In the genomic region with DNA sequence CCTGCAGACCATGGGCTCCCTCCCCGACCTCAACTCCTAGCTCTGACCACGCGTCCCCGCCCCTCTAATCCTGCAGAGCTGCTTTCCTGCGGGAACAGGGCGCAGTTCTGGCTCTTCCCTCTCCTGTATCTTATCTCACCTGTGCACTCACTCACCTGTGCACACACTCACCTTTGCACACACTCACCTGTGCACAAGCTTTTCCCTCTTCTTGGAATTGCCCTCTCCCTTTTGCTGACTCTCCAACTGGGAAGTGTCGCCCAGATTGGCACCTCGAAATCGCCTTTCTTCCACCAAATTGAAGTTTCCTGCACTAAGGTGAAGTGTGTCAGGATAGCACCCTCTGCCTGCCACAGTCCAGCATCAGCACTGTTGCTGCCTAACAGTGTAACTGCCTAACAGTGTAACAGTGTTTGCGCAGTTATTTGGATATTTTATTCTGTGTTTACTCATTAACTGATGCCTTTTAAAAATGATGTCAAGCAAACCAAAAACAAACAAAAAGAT, we compare ENCODE assay signal across 7 cellular contexts. TPM values are rescaled to one million over a fixed set of nuclear protein-coding genes. Genes with fewer than 3 reads are reported as not detected.
DNase-seq lines count a peak whose midpoint lies in the region; ATAC-seq and TF ChIP-seq lines count a peak whose summit lies in the region.

No MANE protein-coding gene starts in this region.

- peaks cover 4 to 13% (median 7%) of the 10 kb centered on the region in 3 donors for H3K4me1 Mint-ChIP-seq in IgD-negative memory B cell
- H3K4me1 Mint-ChIP-seq in central memory CD8-positive, alpha-beta T cell: peaks cover 34% of the 10 kb centered on the region
- H3K4me1 Mint-ChIP-seq in stimulated activated naive CD8-positive, alpha-beta T cell treated with anti-CD3 and anti-CD28 coated beads, Interleukin-15, amount 100 ng/mL, for 72 hours: peaks cover 23% of the 10 kb centered on the region

- H3K9ac ChIP-seq in SK-N-SH: peak overlapping the region; percentile 73; the same call in 1 of the 2 replicates
- H3K9ac ChIP-seq in liver (ENCODE audit: low read depth in 1 of 2, low read length in 2 of 2): peak overlapping the region in 1 of 2 donors; percentile 57

- no peak overlapping the region for H3K27ac ChIP-seq in SK-N-SH (ENCODE audit: low read depth in 2 of 2, low read length in 1 of 2)
- H3K27ac ChIP-seq in liver (ENCODE audit: low read depth in 1 of 2, low read length in 2 of 2): peak overlapping the region; percentile 78 to 86

- DNase-seq in GM03348 (ENCODE audit: low spot score) (peak; percentile 16), SK-N-SH (peak; percentile 60)
- DNase-seq in central memory CD8-positive, alpha-beta T cell (ENCODE audit: low spot score in 2 of 2): no peak
- DNase-seq in stimulated activated naive CD8-positive, alpha-beta T cell treated with anti-CD3 and anti-CD28 coated beads, Interleukin-15, amount 100 ng/mL, for 72 hours: peak in 1 of 2 donors; percentile 35

- H2AFZ ChIP-seq in SK-N-SH (ENCODE audit: low read depth): peak overlapping the region; percentile 89

- H3K27me3 ChIP-seq in SK-N-SH (ENCODE audit: insufficient read depth) (no peaks in the 10 kb centered on the region), liver (ENCODE audit: control insufficient read depth in 4 of 4, insufficient read depth in 4 of 4, low read length in 3 of 4) (no peaks in the 10 kb centered on the region)

- H3K9me2 ChIP-seq in SK-N-SH: no peaks in the 10 kb centered on the region

- TF ChIP-seq RAD21 in SK-N-SH (IDR thresholded peaks at IDR 0.05; ENCODE audit: low read length) (peak; percentile 56), liver (IDR thresholded peaks at IDR 0.05) (peak; percentile 58 to 64)

- H3K36me3 Mint-ChIP-seq in IgD-negative memory B cell: peaks cover 2% of the 10 kb centered on the region
- H3K36me3 Mint-ChIP-seq in central memory CD8-positive, alpha-beta T cell (ENCODE audit: insufficient read depth): peaks cover 5% of the 10 kb centered on the region

- no peaks in the 10 kb centered on the region for H4K20me1 ChIP-seq in SK-N-SH (ENCODE audit: insufficient read depth)

- H3K4me2 ChIP-seq in SK-N-SH: peak overlapping the region; percentile 78

- no peaks in the 10 kb centered on the region for H3K27me3 Mint-ChIP-seq in IgD-negative memory B cell
- no peaks in the 10 kb centered on the region for H3K27me3 Mint-ChIP-seq in central memory CD8-positive, alpha-beta T cell
- no peaks in the 10 kb centered on the region for H3K27me3 Mint-ChIP-seq in stimulated activated naive CD8-positive, alpha-beta T cell treated with anti-CD3 and anti-CD28 coated beads, Interleukin-15, amount 100 ng/mL, for 72 hours

- no peaks in the 10 kb centered on the region for H3F3A ChIP-seq in SK-N-SH (replicated peaks; ENCODE audit: insufficient read depth)

- CTCF ChIA-PET in SK-N-SH (lab: Yijun Ruan, JAX): interaction anchor here (0.8 to 4.8 kb wide), 21 partner anchors 9 to 179 kb away, joined by 3 to 32 read pairs (median 4); a partner anchor contains a TSS

- peak overlapping the region in 2 of 3 donors; percentile 1 to 89 for H3K27ac Mint-ChIP-seq in IgD-negative memory B cell
- H3K27ac Mint-ChIP-seq in central memory CD8-positive, alpha-beta T cell (ENCODE audit: low read depth): peak overlapping the region; percentile 89
- peak overlapping the region; percentile 90 to 97 for H3K27ac Mint-ChIP-seq in stimulated activated naive CD8-positive, alpha-beta T cell treated with anti-CD3 and anti-CD28 coated beads, Interleukin-15, amount 100 ng/mL, for 72 hours

- peak overlapping the region; percentile 75 to 82 for H3K4me3 ChIP-seq in SK-N-SH (ENCODE audit: low read depth in 2 of 2, low read length in 1 of 2)
- H3K4me3 ChIP-seq in liver (ENCODE audit: low read depth in 1 of 3, low read length in 3 of 3): peak overlapping the region; percentile 85 to 93 (median 89)

- TF ChIP-seq CTCF in SK-N-SH (IDR thresholded peaks at IDR 0.05) (peak; percentile 59), liver (IDR thresholded peaks at IDR 0.05; ENCODE audit: low read depth, low read length, missing input control) (peak; percentile 40)

- H3K9me3 ChIP-seq in SK-N-SH (no peaks in the 10 kb centered on the region), liver (ENCODE audit: control insufficient read depth in 4 of 4, low read length in 3 of 4) (no peaks in the 10 kb centered on the region)

- H3K79me2 ChIP-seq in SK-N-SH (ENCODE audit: insufficient read depth): no peaks in the 10 kb centered on the region

- ATAC-seq in GM21526 (IDR thresholded peaks at IDR 0.05; ENCODE audit: low FRiP score, unreplicated experiment): peak; percentile 34
- ATAC-seq in central memory CD8-positive, alpha-beta T cell (replicated peaks; ENCODE audit: extremely low read depth, poor library complexity, severe bottlenecking): peak; percentile 57
- ATAC-seq in stimulated activated naive CD8-positive, alpha-beta T cell treated with anti-CD3 and anti-CD28 coated beads, Interleukin-15, amount 100 ng/mL, for 72 hours: peak; percentile 66

- WGBS in SK-N-SH (ENCODE audit: low lambda C conversion rate): 23% methylated on average over 10 of the region's 10 CpGs
- 2% methylated on average over 10 of the region's 10 CpGs for whole genome bisulfite sequencing in liver

- POLR2A ChIA-PET in SK-N-SH (lab: Yijun Ruan, JAX): interaction anchor here (0.7 kb wide), 1 partner anchor 192 kb away, joined by 4 read pairs; no protein-coding TSS in a partner anchor

- H3K4me1 ChIP-seq in SK-N-SH (ENCODE audit: control insufficient read depth in 1 of 2, insufficient read depth in 2 of 2, low read depth in 1 of 2, low read length in 1 of 2): peaks cover 5 to 10% of the 10 kb centered on the region in 2 experiments; a peak in 2 of 4 replicates
- H3K4me1 ChIP-seq in liver (ENCODE audit: control insufficient read depth in 4 of 4, insufficient read depth in 4 of 4, low read length in 3 of 4): peaks cover 3 to 20% (median 11%) of the 10 kb centered on the region in 4 donors

- H3K4me3 Mint-ChIP-seq in IgD-negative memory B cell: peak overlapping the region; percentile 86 to 96 (median 94)
- H3K4me3 Mint-ChIP-seq in central memory CD8-positive, alpha-beta T cell: peak overlapping the region; percentile 91
- H3K4me3 Mint-ChIP-seq in stimulated activated naive CD8-positive, alpha-beta T cell treated with anti-CD3 and anti-CD28 coated beads, Interleukin-15, amount 100 ng/mL, for 72 hours: peak overlapping the region; percentile 87 to 99

- H3K9me3 Mint-ChIP-seq in IgD-negative memory B cell: peaks cover 0 to 6% (median 3%) of the 10 kb centered on the region in 3 donors
- no peaks in the 10 kb centered on the region for H3K9me3 Mint-ChIP-seq in central memory CD8-positive, alpha-beta T cell
- peaks cover 0 to 10% of the 10 kb centered on the region in 2 donors for H3K9me3 Mint-ChIP-seq in stimulated activated naive CD8-positive, alpha-beta T cell treated with anti-CD3 and anti-CD28 coated beads, Interleukin-15, amount 100 ng/mL, for 72 hours

- H3K36me3 ChIP-seq in SK-N-SH (replicated peaks in 1 of 2; ENCODE audit: control insufficient read depth in 1 of 2, insufficient read depth in 2 of 2, low read length in 1 of 2) (no peaks in the 10 kb centered on the region), liver (ENCODE audit: control insufficient read depth in 4 of 4, insufficient read depth in 3 of 4, low read depth in 1 of 4, low read length in 3 of 4) (peaks cover 0 to 1% (median 0%) of the 10 kb centered on the region in 4 donors)

- no peak for TF ChIP-seq EP300 in SK-N-SH (IDR thresholded peaks at IDR 0.05; ENCODE audit: borderline replicate concordance in 1 of 2, low read depth in 1 of 2, low read length in 1 of 2)

TF ChIP-seq in SK-N-SH, 30 proteins besides CTCF, POLR2A, EP300 and RAD21:
- TF ChIP-seq SMC3 (IDR thresholded peaks at IDR 0.05; ENCODE audit: low read depth, low read length) (peak; percentile 25; the same call in 1 of the 2 replicates), RCOR1 (IDR thresholded peaks at IDR 0.05; ENCODE audit: low read length) (no peak)
TF ChIP-seq in SK-N-SH: peak in this region for 1.

TF ChIP-seq in liver, 16 proteins besides CTCF, POLR2A, EP300 and RAD21:
- TF ChIP-seq EGR1 (IDR thresholded peaks at IDR 0.05; ENCODE audit: low read depth in 2 of 2) (no peak), HNF4A (conservative IDR thresholded peaks at IDR 0.05) (peak in 1 of 2 donors; percentile 37), TAF1 (conservative IDR thresholded peaks at IDR 0.05) (peak; percentile 58), FOXA1 (IDR thresholded peaks at IDR 0.05) (no peak)

RNA-seq across cellular contexts. Expression of a gene that starts 0.6 kb away (rescaled TPM):
- polyA plus RNA-seq in IgD-negative memory B cell: 4.6 TPM
- 0.86 and 1.1 TPM in 2 replicates for polyA plus RNA-seq in SK-N-SH (2012; rRNA removed)
- polyA plus RNA-seq in SK-N-SH (2012; cell fraction: cytosol; rRNA removed): 0.71 and 0.83 TPM in 2 replicates
- polyA plus RNA-seq in SK-N-SH (2012; cell fraction: nucleus; rRNA removed): 0.89 and 1.5 TPM in 2 replicates
- 10 to 100 TPM in 1 of 2 donors, 1 to 10 TPM in 1; 4.6 to 41.7 TPM for total RNA-seq in liver
- polyA plus RNA-seq in liver: 1 to 10 TPM; 2.9 to 3.8 TPM

RNA-seq across cellular contexts. Expression of a gene that starts 11.3 kb away (rescaled TPM):
- 3.3 TPM for polyA plus RNA-seq in IgD-negative memory B cell
- 0.15 and 0.35 TPM in 2 replicates for polyA plus RNA-seq in SK-N-SH (2012; rRNA removed)
- 0.25 and 0.37 TPM in 2 replicates for polyA plus RNA-seq in SK-N-SH (2012; cell fraction: cytosol; rRNA removed)
- 0.31 and 0.45 TPM in 2 replicates for polyA plus RNA-seq in SK-N-SH (2012; cell fraction: nucleus; rRNA removed)
- 10 to 100 TPM in 1 of 2 donors, 1 to 10 TPM in 1; 1.7 to 15.9 TPM for total RNA-seq in liver
- 1 to 10 TPM; 1.3 to 2.1 TPM for polyA plus RNA-seq in liver

RNA-seq across cellular contexts. Expression of a gene that starts 50.9 kb away (rescaled TPM):
- polyA plus RNA-seq in IgD-negative memory B cell (0.83 TPM), SK-N-SH (2012; rRNA removed) (15.6 and 17.3 TPM in 2 replicates), liver (1 to 10 TPM; 1.0 to 1.6 TPM)
- 9.8 and 15.5 TPM in 2 replicates for polyA plus RNA-seq in SK-N-SH (2012; cell fraction: cytosol; rRNA removed)
- polyA plus RNA-seq in SK-N-SH (2012; cell fraction: nucleus; rRNA removed): 11.6 and 14.5 TPM in 2 replicates
- total RNA-seq in liver: 10 to 100 TPM in 1 of 2 donors, 1 to 10 TPM in 1; 3.1 to 10.4 TPM

Comparison
In these comparisons a context has a peak if more than half of its experiments do, and no peak if none do; other contexts are left out.
1. DNase-seq: peak in GM03348 (single experiment) and SK-N-SH (single experiment); none in central memory CD8-positive, alpha-beta T cell (0 of 2).
2. H3K27ac ChIP-seq: peak in liver (2 of 2); none in SK-N-SH (0 of 2).
3. Peak in every context shown above with its lines, with median percentiles within 50 percentile points of each other: ATAC-seq, H3K27ac Mint-ChIP-seq and H3K4me3 Mint-ChIP-seq.